10 cellular contexts compared by ENCODE assay signal in genomic region chr11:102318469-102318868, GRCh38. TPM values are rescaled to one million over a fixed set of nuclear protein-coding genes. Genes with fewer than 3 reads are reported as not detected.
A peak's percentile ranks its signal among the peaks of the same experiment; 100 is the strongest.
DNase-seq lines count a peak whose midpoint lies in the region; ATAC-seq, FAIRE-seq and TF ChIP-seq lines count a peak whose summit lies in the region.
"Had no signal": no experiment of that assay in that cellular context is flagged by ENCODE, and none has a peak within 500 bp of the region (broad histone marks: within the 10 kb centered on the region; RNA-seq: fewer than 3 reads in every experiment).

No MANE protein-coding gene starts in this region.

- peak overlapping the region; percentile 91 for H3K4me3 Mint-ChIP-seq in activated CD4-positive, alpha-beta T cell treated with anti-CD3 and anti-CD28 coated beads, Interleukin-2, amount 10 ng/mL, durations not matched to agents 24 days and 14 days

- H3K27ac Mint-ChIP-seq in activated CD4-positive, alpha-beta T cell treated with anti-CD3 and anti-CD28 coated beads, Interleukin-2, amount 10 ng/mL, durations not matched to agents 24 days and 14 days = peak overlapping the region; percentile 88

- H3K4me3 ChIP-seq in ACC112 (ENCODE audit: low read depth, low read length) = peak overlapping the region; percentile 87
- H3K4me3 ChIP-seq in stomach smooth muscle (ENCODE audit: low read length in 2 of 2) = peak overlapping the region; percentile 91 to 96
- H3K4me3 ChIP-seq: cardiac muscle cell had no signal

- peaks cover 71% of the 10 kb centered on the region for H3K4me1 ChIP-seq in ACC112 (ENCODE audit: control insufficient read depth, insufficient read depth, low read length, unreplicated experiment)
- H3K4me1 ChIP-seq in stomach smooth muscle (ENCODE audit: control insufficient read depth, insufficient read depth, low read length) = peaks cover 17% of the 10 kb centered on the region

- no peak for DNase-seq in H54 (ENCODE audit: insufficient read length, low spot score)
- peak; percentile 84 for DNase-seq in activated CD4-positive, alpha-beta T cell treated with anti-CD3 and anti-CD28 coated beads, Interleukin-2, amount 10 ng/mL, durations not matched to agents 24 days and 14 days
- DNase-seq in germinal center (ENCODE audit: low spot score) = peak; percentile 31
- DNase-seq in NCI-H1694 treated with DMSO at 0.1 percent for 48 hours (lab: John Stamatoyannopoulos, UW) = no peak
- DNase-seq in GOT3 (lab: John Stamatoyannopoulos, UW) = no peak

- no peak for TF ChIP-seq POLR2A in H54 (IDR thresholded peaks at IDR 0.05; ENCODE audit: low read depth, low read length)

- H3K4me1 Mint-ChIP-seq in activated CD4-positive, alpha-beta T cell treated with anti-CD3 and anti-CD28 coated beads, Interleukin-2, amount 10 ng/mL, durations not matched to agents 24 days and 14 days = peaks cover 60% of the 10 kb centered on the region

- no peak overlapping the region for H2AFZ ChIP-seq in ACC112 (ENCODE audit: low read length, unreplicated experiment)

- FAIRE-seq in H54 (lab: Jason Lieb, UNC) = peak; percentile 20
- FAIRE-seq: G401.6 had no signal

- peak overlapping the region in 1 of 2 donors; percentile 87 for H3K9ac ChIP-seq in stomach smooth muscle (ENCODE audit: low read length in 2 of 2)

- H3K9me3 Mint-ChIP-seq in activated CD4-positive, alpha-beta T cell treated with anti-CD3 and anti-CD28 coated beads, Interleukin-2, amount 10 ng/mL, durations not matched to agents 24 days and 14 days = no peaks in the 10 kb centered on the region

- no peaks in the 10 kb centered on the region for H3K36me3 ChIP-seq in ACC112 (ENCODE audit: insufficient read depth, low read length)
- no peaks in the 10 kb centered on the region for H3K36me3 ChIP-seq in stomach smooth muscle (ENCODE audit: control insufficient read depth in 2 of 2, insufficient read depth in 2 of 2, low read length in 2 of 2)
- H3K36me3 ChIP-seq: cardiac muscle cell had no signal

- peaks cover 29% of the 10 kb centered on the region for H3K79me2 ChIP-seq in ACC112 (ENCODE audit: control insufficient read depth, insufficient read depth, low read length, unreplicated experiment)

- ATAC-seq in HG03095 (IDR thresholded peaks at IDR 0.05; ENCODE audit: unreplicated experiment) = no peak

- H3K27me3 Mint-ChIP-seq in activated CD4-positive, alpha-beta T cell treated with anti-CD3 and anti-CD28 coated beads, Interleukin-2, amount 10 ng/mL, durations not matched to agents 24 days and 14 days = peaks cover 2% of the 10 kb centered on the region

- no peaks in the 10 kb centered on the region for H3K27me3 ChIP-seq in ACC112 (ENCODE audit: insufficient read depth, low read length)
- no peaks in the 10 kb centered on the region for H3K27me3 ChIP-seq in stomach smooth muscle (ENCODE audit: control insufficient read depth in 1 of 2, insufficient read depth in 2 of 2, low read length in 2 of 2)

- H3K27ac ChIP-seq in ACC112 (ENCODE audit: low read depth, low read length) = peak overlapping the region; percentile 88; the same call in 1 of the 2 replicates
- peak overlapping the region; percentile 79 for H3K27ac ChIP-seq in stomach smooth muscle (ENCODE audit: low read length)
- H3K27ac ChIP-seq: cardiac muscle cell had no signal

- H3K36me3 Mint-ChIP-seq in activated CD4-positive, alpha-beta T cell treated with anti-CD3 and anti-CD28 coated beads, Interleukin-2, amount 10 ng/mL, durations not matched to agents 24 days and 14 days (ENCODE audit: low read depth) = peaks cover 47% of the 10 kb centered on the region

- H3K9me3 ChIP-seq in stomach smooth muscle (ENCODE audit: control insufficient read depth in 2 of 2, low read length in 2 of 2) = no peaks in the 10 kb centered on the region

- intact Hi-C loops in activated CD4-positive, alpha-beta T cell treated with anti-CD3 and anti-CD28 coated beads, Interleukin-2, amount 10 ng/mL, durations not matched to agents 24 days and 14 days (cut with micrococcal nuclease) = no loop called here

RNA-seq across cellular contexts. Expression of gene BIRC3, which starts 1.2 kb away (rescaled TPM):
- 100 and 102 TPM in 2 replicates for total RNA-seq in activated CD4-positive, alpha-beta T cell treated with anti-CD3 and anti-CD28 coated beads, Interleukin-2, amount 10 ng/mL, durations not matched to agents 24 days and 14 days

RNA-seq across cellular contexts. Expression of gene BIRC2, which starts 28.5 kb away (rescaled TPM):
- total RNA-seq in activated CD4-positive, alpha-beta T cell treated with anti-CD3 and anti-CD28 coated beads, Interleukin-2, amount 10 ng/mL, durations not matched to agents 24 days and 14 days = 27.8 and 30.8 TPM in 2 replicates

Comparison
In these comparisons a context has a peak if more than half of its experiments do, and no peak if none do; other contexts are left out.
1. DNase-seq: peak in activated CD4-positive, alpha-beta T cell treated with anti-CD3 and anti-CD28 coated beads, Interleukin-2, amount 10 ng/mL, durations not matched to agents 24 days and 14 days (single experiment) and germinal center (single experiment); none in H54 (single experiment), NCI-H1694 treated with DMSO at 0.1 percent for 48 hours (single experiment) and GOT3 (single experiment).